ENCODE assay signal across 14 cellular contexts in genomic region chr3:151660890-151661289, GRCh38.
DNase-seq lines count a peak whose midpoint lies in the region; ATAC-seq and TF ChIP-seq lines count a peak whose summit lies in the region.
"Had no signal": no experiment of that assay in that cellular context is flagged by ENCODE, and none has a peak within 500 bp of the region (broad histone marks: within the 10 kb centered on the region; RNA-seq: fewer than 3 reads in every experiment).

No MANE protein-coding gene starts in this region.

- H3K4me3 Mint-ChIP-seq in brain (no peak overlapping the region), mesothelial cell of epicardium (no peak overlapping the region)
- H3K4me3 Mint-ChIP-seq: CD8-positive, alpha-beta T cell; H9; stimulated activated effector memory CD8-positive, alpha-beta T cell treated with anti-CD3 and anti-CD28 coated beads, Interleukin-12 subunit alpha, Interleukin-12 subunit beta, amount 100 ng/mL, for 72 hours had no signal

- H3K36me3 ChIP-seq in Karpas-422 (ENCODE audit: insufficient read depth, low read length) (no peaks in the 10 kb centered on the region), prostate gland (no peaks in the 10 kb centered on the region)

- H3K36me3 Mint-ChIP-seq in brain = no peaks in the 10 kb centered on the region
- no peaks in the 10 kb centered on the region for H3K36me3 Mint-ChIP-seq in mesothelial cell of epicardium
- H3K36me3 Mint-ChIP-seq: CD8-positive, alpha-beta T cell; stimulated activated effector memory CD8-positive, alpha-beta T cell treated with anti-CD3 and anti-CD28 coated beads, Interleukin-12 subunit alpha, Interleukin-12 subunit beta, amount 100 ng/mL, for 72 hours had no signal

- DNase-seq in AML-193 (lab: John Stamatoyannopoulos, UW) = peak; percentile 17 to 21
- DNase-seq in Karpas-422 = peak; percentile 57
- no peak for DNase-seq in mesothelial cell of epicardium (ENCODE audit: low spot score in 2 of 2, unreplicated experiment in 2 of 2)
- DNase-seq in iPS-NIHi11 (ENCODE audit: low spot score) = no peak
- DNase-seq in amygdala (lab: John Stamatoyannopoulos, UW) = no peak
- no peak for DNase-seq in prostate gland (ENCODE audit: low spot score)
- DNase-seq: CD8-positive, alpha-beta T cell; H9; left colon; NCI-H2081 treated with DMSO at 0.1 percent for 48 hours; nucleus accumbens had no signal

- H3K4me1 Mint-ChIP-seq in brain = no peaks in the 10 kb centered on the region
- peaks cover 31% of the 10 kb centered on the region for H3K4me1 Mint-ChIP-seq in mesothelial cell of epicardium
- H3K4me1 Mint-ChIP-seq: H9; stimulated activated effector memory CD8-positive, alpha-beta T cell treated with anti-CD3 and anti-CD28 coated beads, Interleukin-12 subunit alpha, Interleukin-12 subunit beta, amount 100 ng/mL, for 72 hours had no signal

- H3K4me3 ChIP-seq in Karpas-422 (ENCODE audit: low read length) = no peak overlapping the region
- H3K4me3 ChIP-seq in prostate gland = no peak overlapping the region

- intact Hi-C loops in prostate gland (cut with DNase I) = no loop called here

- no peaks in the 10 kb centered on the region for H3K27me3 ChIP-seq in Karpas-422 (ENCODE audit: low read length)
- H3K27me3 ChIP-seq in prostate gland (replicated peaks; ENCODE audit: insufficient read depth) = no peaks in the 10 kb centered on the region

- H3K27me3 Mint-ChIP-seq in brain (peaks cover 3% of the 10 kb centered on the region), mesothelial cell of epicardium (ENCODE audit: low read depth) (no peaks in the 10 kb centered on the region)

- TF ChIP-seq CTCF in brain (conservative IDR thresholded peaks at IDR 0.05) (peak; percentile 38 to 54), mesothelial cell of epicardium (IDR thresholded peaks at IDR 0.05; ENCODE audit: unreplicated experiment) (peak; percentile 38), prostate gland (IDR thresholded peaks at IDR 0.05) (no peak)

- TF ChIP-seq POLR2A in prostate gland (IDR thresholded peaks at IDR 0.05) = no peak

- no peak overlapping the region for H3K4me2 ChIP-seq in Karpas-422 (ENCODE audit: low read depth, low read length, poor library complexity, severe bottlenecking)

- H3K9ac ChIP-seq in Karpas-422 (ENCODE audit: low read length) = no peak overlapping the region

- H3K9me3 ChIP-seq in Karpas-422 (ENCODE audit: low read length) (no peaks in the 10 kb centered on the region), prostate gland (no peaks in the 10 kb centered on the region)

- no peaks in the 10 kb centered on the region for H3K79me2 ChIP-seq in Karpas-422 (ENCODE audit: low read length)

- H3K9me3 Mint-ChIP-seq in brain (no peaks in the 10 kb centered on the region), mesothelial cell of epicardium (no peaks in the 10 kb centered on the region)
- H3K9me3 Mint-ChIP-seq: CD8-positive, alpha-beta T cell; H9; stimulated activated effector memory CD8-positive, alpha-beta T cell treated with anti-CD3 and anti-CD28 coated beads, Interleukin-12 subunit alpha, Interleukin-12 subunit beta, amount 100 ng/mL, for 72 hours had no signal

- no peak for ATAC-seq in HG03139 (IDR thresholded peaks at IDR 0.05; ENCODE audit: unreplicated experiment)
- ATAC-seq: CD8-positive, alpha-beta T cell; left colon; stimulated activated effector memory CD8-positive, alpha-beta T cell treated with anti-CD3 and anti-CD28 coated beads, Interleukin-12 subunit alpha, Interleukin-12 subunit beta, amount 100 ng/mL, for 72 hours had no signal

- H4K20me1 ChIP-seq in Karpas-422 (ENCODE audit: insufficient read depth, low read depth, low read length) = no peaks in the 10 kb centered on the region

- H3K9me2 ChIP-seq in Karpas-422 (replicated peaks; ENCODE audit: insufficient read depth, low read length) = no peaks in the 10 kb centered on the region

- H3K4me1 ChIP-seq in Karpas-422 (ENCODE audit: low read length) = no peaks in the 10 kb centered on the region
- H3K4me1 ChIP-seq in prostate gland (replicated peaks) = no peaks in the 10 kb centered on the region

- no peak overlapping the region for H3K27ac Mint-ChIP-seq in brain
- H3K27ac Mint-ChIP-seq in mesothelial cell of epicardium = no peak overlapping the region
- H3K27ac Mint-ChIP-seq: CD8-positive, alpha-beta T cell; H9; stimulated activated effector memory CD8-positive, alpha-beta T cell treated with anti-CD3 and anti-CD28 coated beads, Interleukin-12 subunit alpha, Interleukin-12 subunit beta, amount 100 ng/mL, for 72 hours had no signal

- H3K27ac ChIP-seq in Karpas-422 (ENCODE audit: low read length) (no peak overlapping the region), prostate gland (no peak overlapping the region)

- 80% methylated on average over 4 of the region's 4 CpGs for WGBS in prostate gland

- no peak overlapping the region for H2AFZ ChIP-seq in Karpas-422 (ENCODE audit: low read length)

Comparison
In these comparisons a context has a peak if more than half of its experiments do, and no peak if none do; other contexts are left out.
1. DNase-seq: peak in AML-193 (2 of 2) and Karpas-422 (single experiment); none in mesothelial cell of epicardium (0 of 2), iPS-NIHi11 (single experiment), amygdala (0 of 56) and prostate gland (single experiment).
2. CTCF ChIP-seq: peak in brain (2 of 2) and mesothelial cell of epicardium (single experiment); none in prostate gland (0 of 4).